ENCODE assay signal across 23 cellular contexts in the genomic region with DNA sequence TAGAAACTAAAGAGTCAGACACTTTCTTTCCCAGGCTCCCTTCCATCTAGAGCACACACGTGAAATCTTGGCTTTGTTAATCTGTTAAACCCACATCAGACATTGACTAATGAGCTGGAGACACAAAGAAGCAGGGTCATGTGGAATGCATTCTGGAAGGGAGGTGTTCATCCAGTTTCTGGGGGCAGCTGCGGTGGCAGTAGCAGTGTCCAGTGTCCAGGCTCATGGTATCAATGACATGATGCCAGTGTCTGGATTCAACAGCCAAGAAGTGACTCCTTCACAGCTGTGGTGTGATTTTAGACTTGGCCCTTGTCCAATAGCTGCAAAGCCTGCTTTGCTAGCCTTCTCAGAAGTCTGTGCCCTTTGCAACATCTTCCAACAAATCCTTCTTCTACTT.
A peak's percentile ranks its signal among the peaks of the same experiment; 100 is the strongest.
DNase-seq lines count a peak whose midpoint lies in the region; ATAC-seq and TF ChIP-seq lines count a peak whose summit lies in the region.
"Had no signal": no experiment of that assay in that cellular context is flagged by ENCODE, and none has a peak within 500 bp of the region (broad histone marks: within the 10 kb centered on the region; RNA-seq: fewer than 3 reads in every experiment).

No MANE protein-coding gene starts in this region.

- DNase-seq in DMS 273 (lab: John Stamatoyannopoulos, UW; ENCODE audit: unreplicated experiment) (peak; percentile 45), DMS 273 treated with DMSO at 0.1 percent for 48 hours (lab: John Stamatoyannopoulos, UW) (no peak), astrocyte of the spinal cord (ENCODE audit: low read depth, low spot score) (peak; percentile 10), glomerular visceral epithelial cell (ENCODE audit: extremely low spot score) (peak; percentile 41), skeletal muscle cell (ENCODE audit: low read depth) (peak; percentile 10), left colon (no peak)
- DNase-seq: activated CD4-positive, CD25-positive, alpha-beta regulatory T cell treated with anti-CD3 and anti-CD28 coated beads, Interleukin-2, amount 50 U/mL, for 72 hours; activated CD8-positive, alpha-beta T cell treated with anti-CD3 and anti-CD28 coated beads for 36 hours; central memory CD4-positive, alpha-beta T cell; kidney; mucosa of descending colon; NCI-H1092; NCI-H187 treated with DMSO at 0.1 percent for 48 hours; NCI-H526; nephron progenitor cell; ovary; right cardiac atrium; stimulated activated naive CD4-positive, alpha-beta T cell had no signal

- ATAC-seq in left colon (no peak), HG02981 (IDR thresholded peaks at IDR 0.05; ENCODE audit: unreplicated experiment) (no peak), GM21447 (IDR thresholded peaks at IDR 0.05; ENCODE audit: unreplicated experiment) (no peak)
- ATAC-seq: activated CD8-positive, alpha-beta T cell treated with anti-CD3 and anti-CD28 coated beads for 36 hours; activated T-helper 17 cell treated with anti-CD3 and anti-CD28 coated beads, Interleukin-2, amount 50 U/mL, for 72 hours; mucosa of descending colon; right cardiac atrium had no signal

- no peak overlapping the region for H3K4me3 ChIP-seq in astrocyte of the spinal cord (ENCODE audit: low read depth, low read length)
- H3K4me3 ChIP-seq in skeletal muscle cell (ENCODE audit: low read depth, low read length) = no peak overlapping the region
- H3K4me3 ChIP-seq: lung, mucosa of descending colon, ovary, SK-N-MC had no signal

- intact Hi-C loops in left colon (cut with DNase I, micrococcal nuclease) = no loop called here

- in situ Hi-C loops in astrocyte of the spinal cord (cut with HindIII; ENCODE audit: low sequenced_read_pairs) = no loop called here

- no peak for TF ChIP-seq CTCF in astrocyte of the spinal cord (IDR thresholded peaks at IDR 0.05; ENCODE audit: low read depth, low read length)

Comparison
In these comparisons a context has a peak if more than half of its experiments do, and no peak if none do; other contexts are left out.
1. DNase-seq: peak in DMS 273 (single experiment), astrocyte of the spinal cord (single experiment), glomerular visceral epithelial cell (single experiment) and skeletal muscle cell (single experiment); none in DMS 273 treated with DMSO at 0.1 percent for 48 hours (single experiment) and left colon (0 of 2).